ENCODE assay signal across 27 cellular contexts in genomic region chr18:63085611-63086010, GRCh38.
"Had no signal": no experiment of that assay in that cellular context is flagged by ENCODE, and none has a peak within 500 bp of the region (broad histone marks: within the 10 kb centered on the region; RNA-seq: fewer than 3 reads in every experiment).

No MANE protein-coding gene starts in this region.

- H3K4me1 ChIP-seq: colonic mucosa, prostate gland, testis, tibial artery, upper lobe of right lung, uterus had no signal

- DNase-seq: colonic mucosa; dermis blood vessel endothelial cell; effector memory CD4-positive, alpha-beta T cell; erythroblast; esophagus squamous epithelium; foreskin melanocyte; hypothalamus; immature natural killer cell; mesendoderm; midbrain; naive thymus-derived CD4-positive, alpha-beta T cell; right cardiac atrium; sigmoid colon; stimulated activated CD4-positive, alpha-beta T cell treated with anti-CD3 and anti-CD28 coated beads, Interleukin-2, amount 100 ng/mL, for 24 hours; stimulated activated CD4-positive, alpha-beta T cell treated with anti-CD3 and anti-CD28 coated beads, Interleukin-4, amount 100 ng/mL, for 24 hours; stimulated activated naive CD8-positive, alpha-beta T cell treated with anti-CD3 and anti-CD28 coated beads, Interleukin-15, Interleukin-2, amounts not matched to agents 100 U/mL and 50 U/mL, for 24 hours; substantia nigra; testis; tibial artery; upper lobe of right lung; uterus had no signal

- H3K4me3 ChIP-seq: colonic mucosa, esophagus squamous epithelium, neural progenitor cell, prostate gland, sigmoid colon, testis, tibial artery, upper lobe of right lung, uterus had no signal

- ATAC-seq: left lobe of liver; naive thymus-derived CD4-positive, alpha-beta T cell; right cardiac atrium; stimulated activated memory B cell treated with anti-CD40 and anti-IgM and Interleukin-4, amounts not matched to agents 10 μg/mL and 1 μg/mL and 100 μg/mL, for 72 hours; stimulated activated naive CD8-positive, alpha-beta T cell treated with anti-CD3 and anti-CD28 coated beads, Interleukin-15, Interleukin-2, amounts not matched to agents 100 U/mL and 50 U/mL, for 24 hours; upper lobe of right lung had no signal

- H3K4me1 Mint-ChIP-seq: immature natural killer cell; stimulated activated memory B cell treated with anti-CD40 and anti-IgM and Interleukin-4, amounts not matched to agents 10 μg/mL and 1 μg/mL and 100 μg/mL, for 72 hours had no signal

- H3K9ac ChIP-seq: neural progenitor cell had no signal

- H3K36me3 Mint-ChIP-seq: immature natural killer cell; neural progenitor cell; stimulated activated memory B cell treated with anti-CD40 and anti-IgM and Interleukin-4, amounts not matched to agents 10 μg/mL and 1 μg/mL and 100 μg/mL, for 72 hours had no signal

- FAIRE-seq: keratinocyte had no signal

- H3K36me3 ChIP-seq: colonic mucosa, esophagus squamous epithelium, neural progenitor cell, prostate gland, sigmoid colon, tibial artery, upper lobe of right lung, uterus had no signal

- H3K4me3 Mint-ChIP-seq: immature natural killer cell; naive thymus-derived CD4-positive, alpha-beta T cell; nephron; neural progenitor cell; stimulated activated memory B cell treated with anti-CD40 and anti-IgM and Interleukin-4, amounts not matched to agents 10 μg/mL and 1 μg/mL and 100 μg/mL, for 72 hours had no signal

- H3K9me3 Mint-ChIP-seq: neural progenitor cell; stimulated activated memory B cell treated with anti-CD40 and anti-IgM and Interleukin-4, amounts not matched to agents 10 μg/mL and 1 μg/mL and 100 μg/mL, for 72 hours had no signal

- H3K27ac Mint-ChIP-seq: immature natural killer cell; naive thymus-derived CD4-positive, alpha-beta T cell; nephron; neural progenitor cell; stimulated activated memory B cell treated with anti-CD40 and anti-IgM and Interleukin-4, amounts not matched to agents 10 μg/mL and 1 μg/mL and 100 μg/mL, for 72 hours had no signal

- H3K9me3 ChIP-seq: colonic mucosa, esophagus squamous epithelium, prostate gland, sigmoid colon, testis, tibial artery, upper lobe of right lung, uterus had no signal

- H3K27ac ChIP-seq: colonic mucosa, esophagus squamous epithelium, neural progenitor cell, prostate gland, sigmoid colon, testis, tibial artery, upper lobe of right lung, uterus had no signal

- H3K27me3 ChIP-seq: colonic mucosa, neural progenitor cell, sigmoid colon, testis, tibial artery, upper lobe of right lung, uterus had no signal
